In genomic region chr2:75098856-75099255, GRCh38 we compare ENCODE assay signal across 8 cellular contexts.
A peak's percentile ranks its signal among the peaks of the same experiment; 100 is the strongest.
DNase-seq lines count a peak whose midpoint lies in the region; ATAC-seq and TF ChIP-seq lines count a peak whose summit lies in the region.

No MANE protein-coding gene starts in this region.

- no peak for ATAC-seq in T-helper 17 cell
- ATAC-seq in HG03457 (IDR thresholded peaks at IDR 0.05; ENCODE audit: unreplicated experiment), result no peak

- H3K4me1 ChIP-seq in SK-N-SH (ENCODE audit: control insufficient read depth in 1 of 2, insufficient read depth in 2 of 2, low read depth in 1 of 2, low read length in 1 of 2) (peaks cover 8% of the 10 kb centered on the region in 2 experiments; a peak in 3 of 4 replicates), iPS DF 6.9 (ENCODE audit: control insufficient read depth, insufficient read depth, low read length) (no peaks in the 10 kb centered on the region)

- H3K4me3 ChIP-seq in HFF-Myc (replicated peaks; ENCODE audit: low read depth, low read length), result no peak overlapping the region
- H3K4me3 ChIP-seq in SK-N-SH (ENCODE audit: low read depth in 2 of 2, low read length in 1 of 2), result no peak overlapping the region
- no peak overlapping the region for H3K4me3 ChIP-seq in iPS DF 6.9 (ENCODE audit: low read length)

- H3K9me3 ChIP-seq in SK-N-SH (no peaks in the 10 kb centered on the region), iPS DF 6.9 (ENCODE audit: control insufficient read depth, insufficient read depth, low read length) (no peaks in the 10 kb centered on the region), T-helper 17 cell (ENCODE audit: control insufficient read depth, low read length, poor library complexity, severe bottlenecking) (no peaks in the 10 kb centered on the region)

- H3K4me3 Mint-ChIP-seq in T-helper 17 cell, result no peak overlapping the region

- H3K27ac ChIP-seq in SK-N-SH (ENCODE audit: low read depth in 2 of 2, low read length in 1 of 2) (no peak overlapping the region), iPS DF 6.9 (ENCODE audit: low read length) (no peak overlapping the region)

- DNase-seq in COLO829 (ENCODE audit: low spot score), result peak; percentile 30
- no peak for DNase-seq in HFF-Myc (ENCODE audit: extremely low read depth, low read depth)
- peak; percentile 14 for DNase-seq in SK-N-SH
- DNase-seq in iPS DF 6.9 (ENCODE audit: low read depth, low spot score), result peak; percentile 35
- no peak for DNase-seq in T-helper 17 cell
- DNase-seq in DMS79 treated with DMSO at 0.1 percent for 48 hours (lab: John Stamatoyannopoulos, UW), result no peak
- DNase-seq in NCI-H1417 treated with DMSO at 0.1 percent for 48 hours (lab: John Stamatoyannopoulos, UW), result no peak

- H4K20me1 ChIP-seq in SK-N-SH (ENCODE audit: insufficient read depth), result peaks cover 6% of the 10 kb centered on the region

- peaks cover 2% of the 10 kb centered on the region for H3K36me3 Mint-ChIP-seq in T-helper 17 cell (ENCODE audit: low read depth)

- H3K4me2 ChIP-seq in SK-N-SH, result peak overlapping the region; percentile 61

- 41% methylated on average over 2 of the region's 2 CpGs for WGBS in SK-N-SH (ENCODE audit: low lambda C conversion rate)
- WGBS in iPS DF 6.9 (ENCODE audit: insufficient coverage, insufficient read length), result no CpG with 5 or more reads among the region's 2 CpGs

- peaks cover 35% of the 10 kb centered on the region for H3F3A ChIP-seq in SK-N-SH (replicated peaks; ENCODE audit: insufficient read depth)

- H3K4me1 Mint-ChIP-seq in T-helper 17 cell, result no peaks in the 10 kb centered on the region

- TF ChIP-seq EP300 in SK-N-SH (IDR thresholded peaks at IDR 0.05; ENCODE audit: borderline replicate concordance in 1 of 2, low read depth in 1 of 2, low read length in 1 of 2), result no peak

- POLR2A ChIA-PET in SK-N-SH (lab: Yijun Ruan, JAX), result no interaction called here

- CTCF ChIA-PET in SK-N-SH (lab: Yijun Ruan, JAX), result interaction anchor here (0.6 to 2.2 kb wide), 4 partner anchors 10 to 215 kb away, joined by 3 to 7 read pairs (median 5); partner anchors contain the start of gene TACR1

- H3K27me3 Mint-ChIP-seq in T-helper 17 cell, result no peaks in the 10 kb centered on the region

- H3K36me3 ChIP-seq in SK-N-SH (replicated peaks in 1 of 2; ENCODE audit: control insufficient read depth in 1 of 2, insufficient read depth in 2 of 2, low read length in 1 of 2) (no peaks in the 10 kb centered on the region), iPS DF 6.9 (ENCODE audit: control insufficient read depth, insufficient read depth, low read length) (no peaks in the 10 kb centered on the region)

- peak overlapping the region; percentile 40; the same call in 1 of the 2 replicates for H2AFZ ChIP-seq in SK-N-SH (ENCODE audit: low read depth)

- H3K9me2 ChIP-seq in SK-N-SH, result no peaks in the 10 kb centered on the region

- peak; percentile 56 for TF ChIP-seq RAD21 in SK-N-SH (IDR thresholded peaks at IDR 0.05; ENCODE audit: low read length)

- H3K27me3 ChIP-seq in SK-N-SH (ENCODE audit: insufficient read depth) (peaks cover 7% of the 10 kb centered on the region), iPS DF 6.9 (ENCODE audit: control insufficient read depth, insufficient read depth, low read length) (no peaks in the 10 kb centered on the region)

- H3K79me2 ChIP-seq in SK-N-SH (ENCODE audit: insufficient read depth), result no peaks in the 10 kb centered on the region

- no peak overlapping the region for H3K9ac ChIP-seq in SK-N-SH

- H3K27ac Mint-ChIP-seq in T-helper 17 cell, result no peak overlapping the region

- TF ChIP-seq CTCF in HFF-Myc (IDR thresholded peaks at IDR 0.05; ENCODE audit: low read depth, low read length, missing control alignments) (peak; percentile 65), SK-N-SH (IDR thresholded peaks at IDR 0.05) (peak; percentile 63)

TF ChIP-seq in SK-N-SH, 30 proteins besides CTCF, POLR2A, EP300 and RAD21:
- TF ChIP-seq ZBTB33 (IDR thresholded peaks at IDR 0.05; ENCODE audit: borderline replicate concordance, low read depth) (no peak), IRF3 (IDR thresholded peaks at IDR 0.05; ENCODE audit: low read depth, low read length) (no peak), SIN3A (IDR thresholded peaks at IDR 0.05; ENCODE audit: borderline replicate concordance, low read depth, low read length) (no peak), JUND (IDR thresholded peaks at IDR 0.05) (no peak), ELF1 (IDR thresholded peaks at IDR 0.05) (no peak), SMC3 (IDR thresholded peaks at IDR 0.05; ENCODE audit: low read depth, low read length) (peak; percentile 32), POLR2AphosphoS5 (IDR thresholded peaks at IDR 0.05; ENCODE audit: low read depth, low read length) (no peak)

Comparison
In these comparisons a context has a peak if more than half of its experiments do, and no peak if none do; other contexts are left out.
1. DNase-seq: peak in COLO829 (single experiment), SK-N-SH (single experiment) and iPS DF 6.9 (single experiment); none in HFF-Myc (single experiment), T-helper 17 cell (0 of 3), DMS79 treated with DMSO at 0.1 percent for 48 hours (single experiment) and NCI-H1417 treated with DMSO at 0.1 percent for 48 hours (single experiment).